17 cellular contexts compared by ENCODE assay signal in genomic region chr2:228140934-228141528, GRCh38. TPM values are rescaled to one million over a fixed set of nuclear protein-coding genes. Genes with fewer than 3 reads are reported as not detected.
DNase-seq lines count a peak whose midpoint lies in the region; ATAC-seq, FAIRE-seq and TF ChIP-seq lines count a peak whose summit lies in the region.
"Had no signal": no experiment of that assay in that cellular context is flagged by ENCODE, and none has a peak within 500 bp of the region (broad histone marks: within the 10 kb centered on the region; RNA-seq: fewer than 3 reads in every experiment).

No MANE protein-coding gene starts in this region.

- H3K4me3 ChIP-seq in GM12878, result no peak overlapping the region
- H3K4me3 ChIP-seq: A549, tibial nerve had no signal

- H4K20me1 ChIP-seq in GM12878 (ENCODE audit: control insufficient read depth, insufficient read depth), result no peaks in the 10 kb centered on the region

- H3K9me3 ChIP-seq in GM12878 (replicated peaks; ENCODE audit: control insufficient read depth, insufficient read depth, low read length), result no peaks in the 10 kb centered on the region; the same call in 2 of the 3 replicates
- H3K9me3 ChIP-seq: A549, tibial nerve had no signal

- no peaks in the 10 kb centered on the region for H3K4me1 ChIP-seq in GM12878 (ENCODE audit: control insufficient read depth, insufficient read depth, low read length)
- H3K4me1 ChIP-seq: A549, tibial nerve had no signal

- H3K27me3 ChIP-seq in GM12878 (replicated peaks in 1 of 2; ENCODE audit: control insufficient read depth in 2 of 2, insufficient read depth in 2 of 2, low read length in 1 of 2), result no peaks in the 10 kb centered on the region
- H3K27me3 ChIP-seq: tibial nerve had no signal

- no peak overlapping the region for H3K27ac ChIP-seq in GM12878 (ENCODE audit: control insufficient read depth, insufficient read depth)
- H3K27ac ChIP-seq: A549, tibial nerve had no signal

- no peak for DNase-seq in activated CD8-positive, alpha-beta memory T cell treated with anti-CD3 and anti-CD28 coated beads, Interleukin-2, amount 10 ng/mL, durations not matched to agents 7 days and 5 days
- DNase-seq in activated CD8-positive, alpha-beta memory T cell treated with anti-CD3 and anti-CD28 coated beads, Interleukin-2, amount 50 U/mL, for 4 hours, result no peak
- DNase-seq in GM12878 (ENCODE audit: low read depth, low spot score), result peak; percentile 48
- no peak for DNase-seq in frontal cortex (ENCODE audit: low spot score in 2 of 2)
- DNase-seq in AG20443 (ENCODE audit: low spot score), result no peak
- no peak for DNase-seq in UCSD-AML1 (lab: John Stamatoyannopoulos, UW; ENCODE audit: unreplicated experiment)
- DNase-seq: activated CD4-positive, alpha-beta T cell treated with anti-CD3 and anti-CD28 coated beads for 1 hour; activated naive CD8-positive, alpha-beta T cell treated with anti-CD3 and anti-CD28 coated beads for 36 hours; DND-41 had no signal

- SMC1A ChIA-PET in GM12878 (lab: Charles Lee; ENCODE audit: uncharacterized antibody, unreplicated experiment), result interaction anchor here (0.8 kb wide), 1 partner anchor 130 kb away, joined by 5 read pairs; no protein-coding TSS in a partner anchor

- 48% methylated on average over 3 of the region's 3 CpGs for WGBS in GM12878 (ENCODE audit: insufficient coverage, insufficient replicate concordance, low lambda C conversion rate, missing lambda C conversion rate)

- peaks cover 14% of the 10 kb centered on the region for H3K9me3 Mint-ChIP-seq in activated CD8-positive, alpha-beta memory T cell treated with anti-CD3 and anti-CD28 coated beads, Interleukin-2, amount 10 ng/mL, durations not matched to agents 7 days and 5 days (ENCODE audit: low read depth)

- H3K9ac ChIP-seq in GM12878 (ENCODE audit: control insufficient read depth, insufficient read depth, low read length), result no peak overlapping the region

- no peaks in the 10 kb centered on the region for H3K36me3 Mint-ChIP-seq in activated CD8-positive, alpha-beta memory T cell treated with anti-CD3 and anti-CD28 coated beads, Interleukin-2, amount 10 ng/mL, durations not matched to agents 7 days and 5 days
- H3K36me3 Mint-ChIP-seq: activated naive CD8-positive, alpha-beta T cell treated with anti-CD3 and anti-CD28 coated beads for 36 hours; IgD-negative memory B cell; memory B cell had no signal

- no peaks in the 10 kb centered on the region for H3K27me3 Mint-ChIP-seq in activated CD8-positive, alpha-beta memory T cell treated with anti-CD3 and anti-CD28 coated beads, Interleukin-2, amount 10 ng/mL, durations not matched to agents 7 days and 5 days
- H3K27me3 Mint-ChIP-seq: activated naive CD8-positive, alpha-beta T cell treated with anti-CD3 and anti-CD28 coated beads for 36 hours; dendritic cell treated with granulocyte-macrophage colony-stimulating factor and Interleukin-4, amounts not matched to agents 40 ng/mL and 50 ng/mL, for 4 days; IgD-negative memory B cell; memory B cell had no signal

- H3K4me2 ChIP-seq in GM12878 (ENCODE audit: control insufficient read depth, insufficient read depth), result no peak overlapping the region; the same call in 1 of the 2 replicates
- H3K4me2 ChIP-seq: A549 had no signal

- CTCF ChIA-PET in activated CD8-positive, alpha-beta memory T cell treated with anti-CD3 and anti-CD28 coated beads, Interleukin-2, amount 10 ng/mL, durations not matched to agents 7 days and 5 days (lab: Charles Lee), result no interaction called here
- CTCF ChIA-PET in GM12878 (lab: Yijun Ruan, JAX), result no interaction called here

- no peak overlapping the region for H2AFZ ChIP-seq in GM12878 (ENCODE audit: control insufficient read depth, low read depth, low read length)

- peak; percentile 30 for ATAC-seq in activated CD8-positive, alpha-beta memory T cell treated with anti-CD3 and anti-CD28 coated beads, Interleukin-2, amount 10 ng/mL, durations not matched to agents 7 days and 5 days
- peak; percentile 95 for ATAC-seq in GM21515 (IDR thresholded peaks at IDR 0.05; ENCODE audit: unreplicated experiment)
- ATAC-seq in HG03095 (IDR thresholded peaks at IDR 0.05; ENCODE audit: unreplicated experiment), result peak; percentile 96
- ATAC-seq in GM12878, result peak; percentile 89
- ATAC-seq: A549 had no signal

- TF ChIP-seq POLR2A in GM12878 (IDR thresholded peaks at IDR 0.05; ENCODE audit: low read depth, low read length), result no peak

- POLR2A ChIA-PET in GM12878 (lab: Charles Lee), result no interaction called here

- H3K79me2 ChIP-seq in GM12878 (ENCODE audit: control insufficient read depth, insufficient read depth, low read length), result no peaks in the 10 kb centered on the region

- peaks cover 5% of the 10 kb centered on the region for H3K4me1 Mint-ChIP-seq in activated CD8-positive, alpha-beta memory T cell treated with anti-CD3 and anti-CD28 coated beads, Interleukin-2, amount 10 ng/mL, durations not matched to agents 7 days and 5 days
- H3K4me1 Mint-ChIP-seq: activated naive CD8-positive, alpha-beta T cell treated with anti-CD3 and anti-CD28 coated beads for 36 hours; memory B cell had no signal

- intact Hi-C loops in GM12878 (cut with micrococcal nuclease; ENCODE audit: unreplicated experiment), result no loop called here

- TF ChIP-seq CTCF in GM12878 (IDR thresholded peaks at IDR 0.05 in 2 of 3, conservative IDR thresholded peaks at IDR 0.05 in 1 of 3; ENCODE audit: control insufficient read depth in 2 of 3, extremely low read depth in 1 of 3, insufficient read depth in 1 of 3, low read depth in 3 of 3, low read length in 3 of 3), result no peak

- FAIRE-seq in GM12878 (lab: Jason Lieb, UNC) (peak; percentile 59), frontal cortex (lab: Jason Lieb, UNC) (no peak)
- FAIRE-seq: A549 had no signal

- no TSS peak for BruUV-seq in GM12878 (replicated peaks; lab: Mats Ljungman, UMichigan)

- H3K36me3 ChIP-seq in GM12878 (ENCODE audit: control insufficient read depth in 2 of 2, insufficient read depth in 2 of 2, low read length in 1 of 2), result no peaks in the 10 kb centered on the region
- H3K36me3 ChIP-seq: tibial nerve had no signal

- TF ChIP-seq RAD21 in GM12878 (IDR thresholded peaks at IDR 0.05; ENCODE audit: insufficient read depth, low read depth, low read length), result no peak

- RAD21 ChIA-PET in GM12878 (lab: Charles Lee; ENCODE audit: unreplicated experiment), result no interaction called here

- no peak overlapping the region for H3K27ac Mint-ChIP-seq in activated CD8-positive, alpha-beta memory T cell treated with anti-CD3 and anti-CD28 coated beads, Interleukin-2, amount 10 ng/mL, durations not matched to agents 7 days and 5 days
- H3K27ac Mint-ChIP-seq: activated naive CD8-positive, alpha-beta T cell treated with anti-CD3 and anti-CD28 coated beads for 36 hours; dendritic cell treated with granulocyte-macrophage colony-stimulating factor and Interleukin-4, amounts not matched to agents 40 ng/mL and 50 ng/mL, for 4 days; IgD-negative memory B cell; memory B cell had no signal

- in situ Hi-C loops in GM12878 (cut with MboI), result no loop called here

- no peak overlapping the region for H3K4me3 Mint-ChIP-seq in activated CD8-positive, alpha-beta memory T cell treated with anti-CD3 and anti-CD28 coated beads, Interleukin-2, amount 10 ng/mL, durations not matched to agents 7 days and 5 days
- H3K4me3 Mint-ChIP-seq: activated naive CD8-positive, alpha-beta T cell treated with anti-CD3 and anti-CD28 coated beads for 36 hours; dendritic cell treated with granulocyte-macrophage colony-stimulating factor and Interleukin-4, amounts not matched to agents 40 ng/mL and 50 ng/mL, for 4 days; IgD-negative memory B cell; memory B cell had no signal

- peak in 1 of 2 experiments; percentile 45; a peak in 1 of 4 replicates for TF ChIP-seq EP300 in GM12878 (IDR thresholded peaks at IDR 0.05; ENCODE audit: borderline replicate concordance in 1 of 2, control insufficient read depth in 1 of 2, low read depth in 2 of 2, low read length in 2 of 2)

RNA-seq across cellular contexts. Expression of gene SPHKAP, which starts 40.5 kb away (rescaled TPM):
- not detected for total RNA-seq in activated CD8-positive, alpha-beta memory T cell treated with anti-CD3 and anti-CD28 coated beads, Interleukin-2, amount 10 ng/mL, durations not matched to agents 7 days and 5 days
- total RNA-seq in GM12878 (2013; cell fraction: nucleolus; rRNA removed), result not detected in 2 replicates
- total RNA-seq in GM12878 (2014; rRNA removed), result under 0.01 TPM in 1 of 2 replicates, not detected in the other
- not detected in 2 replicates for total RNA-seq in GM12878 (2014; rRNA removed; fragmentation: Illumina TruSeq; extraction: Trizol)
- total RNA-seq in GM12878 (2021), result not detected in 2 replicates
- not detected for polyA plus RNA-seq in GM12878 (2011; ENCODE audit: low read depth)
- polyA plus RNA-seq in GM12878 (2011; rRNA removed), result not detected in 2 replicates
- not detected in 2 replicates for polyA plus RNA-seq in GM12878 (2011; cell fraction: cytosol; rRNA removed)
- polyA plus RNA-seq in GM12878 (2011; cell fraction: nucleus; rRNA removed), result not detected in 2 replicates
- not detected in 2 replicates for polyA plus RNA-seq in GM12878 (2012)
- not detected in 2 replicates for polyA plus RNA-seq in GM12878 (2014; fragmentation: Illumina TruSeq; extraction: Trizol)
- polyA plus RNA-seq in GM12878 (2014; fragmentation: Nextera tagmentation; extraction: Ambion mirVana), result not detected
- not detected in 2 replicates for polyA plus RNA-seq in GM12878 (2014; rRNA removed)
- polyA plus RNA-seq in GM12878 (2016; fragmentation: Nextera tagmentation; extraction: Ambion mirVana), result under 1 TPM in 1 of 2 experiments, not detected in 1; 0.03 TPM
- not detected in 2 replicates for polyA minus RNA-seq in GM12878 (2011; rRNA and poly(A)+ RNA removed)
- not detected in 2 replicates for polyA minus RNA-seq in GM12878 (2011; cell fraction: cytosol; rRNA and poly(A)+ RNA removed)
- not detected in 2 replicates for polyA minus RNA-seq in GM12878 (2011; cell fraction: nucleus; rRNA and poly(A)+ RNA removed)
- 45.7 TPM for total RNA-seq in frontal cortex
- total RNA-seq: activated naive CD8-positive, alpha-beta T cell treated with anti-CD3 and anti-CD28 coated beads for 36 hours; pulmonary artery endothelial cell; tibial nerve had no signal
- polyA plus RNA-seq: IgD-negative memory B cell had no signal

Comparison
In these comparisons a context has a peak if more than half of its experiments do, and no peak if none do; other contexts are left out.
1. ATAC-seq: peak in every context shown above with its lines; median percentile 96 in HG03095; 95 in GM21515; 89 in GM12878; 30 in activated CD8-positive, alpha-beta memory T cell treated with anti-CD3 and anti-CD28 coated beads, Interleukin-2, amount 10 ng/mL, durations not matched to agents 7 days and 5 days.
2. RNA of gene SPHKAP, which starts 40.5 kb away (total RNA-seq): 45.7 TPM in frontal cortex (single experiment); not detected in activated CD8-positive, alpha-beta memory T cell treated with anti-CD3 and anti-CD28 coated beads, Interleukin-2, amount 10 ng/mL, durations not matched to agents 7 days and 5 days and under 0.01 TPM in GM12878; every median in the first group is over 10 times any median in the second.